13 cellular contexts compared by ENCODE assay signal in the genomic region with DNA sequence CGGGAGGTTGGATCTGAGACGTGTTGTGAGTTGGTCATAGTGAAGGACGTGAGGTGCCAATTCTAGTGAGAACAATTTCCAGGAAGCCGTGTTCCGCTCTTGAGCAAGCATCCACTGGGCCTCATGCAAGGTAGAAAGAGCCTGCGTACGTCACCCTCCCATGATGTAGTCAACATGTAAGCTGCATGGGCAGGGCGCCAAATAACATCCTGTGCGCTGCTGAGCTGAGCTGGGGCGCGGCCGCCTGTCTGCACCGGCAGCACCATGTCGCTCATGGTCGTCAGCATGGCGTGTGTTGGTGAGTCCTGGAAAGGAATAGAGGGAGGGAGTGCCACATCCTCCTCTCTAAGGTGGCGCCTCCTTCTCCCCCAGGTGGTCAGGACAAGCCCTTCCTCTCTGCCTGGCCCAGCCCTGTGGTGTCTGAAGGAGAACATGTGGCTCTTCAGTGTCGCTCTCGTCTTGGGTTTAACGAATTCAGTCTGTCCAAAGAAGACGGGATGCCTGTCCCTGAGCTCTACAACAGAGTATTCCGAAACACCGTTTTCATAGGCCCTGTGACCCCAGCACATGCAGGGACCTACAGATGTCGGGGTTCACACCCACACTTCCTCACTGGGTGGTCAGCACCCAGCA. TPM values are rescaled to one million over a fixed set of nuclear protein-coding genes. Genes with fewer than 3 reads are reported as not detected.
"Had no signal": no experiment of that assay in that cellular context is flagged by ENCODE, and none has a peak within 500 bp of the region (broad histone marks: within the 10 kb centered on the region; RNA-seq: fewer than 3 reads in every experiment).

No MANE protein-coding gene starts in this region.

RNA-seq across cellular contexts. Expression of a gene that starts 16.6 kb away (rescaled TPM):
- total RNA-seq: activated CD4-positive, alpha-beta memory T cell treated with anti-CD3 and anti-CD28 coated beads, Interleukin-2, amount 10 ng/mL, durations not matched to agents 7 days and 5 days; activated naive CD8-positive, alpha-beta T cell treated with anti-CD3 and anti-CD28 coated beads for 36 hours; activated T-helper 17 cell treated with anti-CD3 and anti-CD28 coated beads, Interleukin-2, amount 50 U/mL, for 72 hours; aorta; cerebellum; PC-3; Peyer's patch; Right ventricle myocardium inferior; SJCRH30; T-helper 1 cell treated with Interleukin-12 subunit alpha and Interleukin-12 subunit beta and Interleukin-4 antibody, amounts not matched to agents 30 ng/mL and 1 ng/mL, for 36 hours; T-helper 2 cell treated with Interferon-gamma antibody and Interleukin-4, amounts not matched to agents 100 ng/mL and 5 ng/mL, for 36 hours had no signal
- polyA plus RNA-seq: aorta had no signal

RNA-seq across cellular contexts. Expression of a gene that starts 17.2 kb away (rescaled TPM):
- total RNA-seq: activated CD4-positive, alpha-beta memory T cell treated with anti-CD3 and anti-CD28 coated beads, Interleukin-2, amount 10 ng/mL, durations not matched to agents 7 days and 5 days; activated naive CD8-positive, alpha-beta T cell treated with anti-CD3 and anti-CD28 coated beads for 36 hours; activated T-helper 17 cell treated with anti-CD3 and anti-CD28 coated beads, Interleukin-2, amount 50 U/mL, for 72 hours; aorta; cerebellum; PC-3; Right ventricle myocardium inferior; SJCRH30; T-helper 1 cell treated with Interleukin-12 subunit alpha and Interleukin-12 subunit beta and Interleukin-4 antibody, amounts not matched to agents 30 ng/mL and 1 ng/mL, for 36 hours; T-helper 2 cell treated with Interferon-gamma antibody and Interleukin-4, amounts not matched to agents 100 ng/mL and 5 ng/mL, for 36 hours had no signal
- polyA plus RNA-seq: IgD-negative memory B cell had no signal

RNA-seq across cellular contexts. Expression of a gene that starts 30.1 kb away (rescaled TPM):
- total RNA-seq: activated naive CD8-positive, alpha-beta T cell treated with anti-CD3 and anti-CD28 coated beads for 36 hours; activated T-helper 17 cell treated with anti-CD3 and anti-CD28 coated beads, Interleukin-2, amount 50 U/mL, for 72 hours; aorta; cerebellum; PC-3; Peyer's patch; Right ventricle myocardium inferior; SJCRH30; T-helper 1 cell treated with Interleukin-12 subunit alpha and Interleukin-12 subunit beta and Interleukin-4 antibody, amounts not matched to agents 30 ng/mL and 1 ng/mL, for 36 hours; T-helper 2 cell treated with Interferon-gamma antibody and Interleukin-4, amounts not matched to agents 100 ng/mL and 5 ng/mL, for 36 hours had no signal
- polyA plus RNA-seq: aorta had no signal

RNA-seq across cellular contexts. Expression of a gene that starts 46.3 kb away (rescaled TPM):
- total RNA-seq: activated CD4-positive, alpha-beta memory T cell treated with anti-CD3 and anti-CD28 coated beads, Interleukin-2, amount 10 ng/mL, durations not matched to agents 7 days and 5 days; activated T-helper 17 cell treated with anti-CD3 and anti-CD28 coated beads, Interleukin-2, amount 50 U/mL, for 72 hours; aorta; cerebellum; PC-3; Peyer's patch; Right ventricle myocardium inferior; SJCRH30; T-helper 1 cell treated with Interleukin-12 subunit alpha and Interleukin-12 subunit beta and Interleukin-4 antibody, amounts not matched to agents 30 ng/mL and 1 ng/mL, for 36 hours; T-helper 2 cell treated with Interferon-gamma antibody and Interleukin-4, amounts not matched to agents 100 ng/mL and 5 ng/mL, for 36 hours had no signal
- polyA plus RNA-seq: aorta had no signal

RNA-seq across cellular contexts. Expression of a gene that starts 47.9 kb away (rescaled TPM):
- total RNA-seq: activated CD4-positive, alpha-beta memory T cell treated with anti-CD3 and anti-CD28 coated beads, Interleukin-2, amount 10 ng/mL, durations not matched to agents 7 days and 5 days; activated naive CD8-positive, alpha-beta T cell treated with anti-CD3 and anti-CD28 coated beads for 36 hours; activated T-cell treated with anti-CD3 and anti-CD28 coated beads, Interleukin-2, amount 50 U/mL, for 72 hours; activated T-helper 17 cell treated with anti-CD3 and anti-CD28 coated beads, Interleukin-2, amount 50 U/mL, for 72 hours; aorta; cerebellum; PC-3; Peyer's patch; Right ventricle myocardium inferior; SJCRH30; T-helper 1 cell treated with Interleukin-12 subunit alpha and Interleukin-12 subunit beta and Interleukin-4 antibody, amounts not matched to agents 30 ng/mL and 1 ng/mL, for 36 hours had no signal
- polyA plus RNA-seq: aorta had no signal
